Comparison of ENCODE assay signal across 24 cellular contexts in genomic region chr12:119714614-119715267, GRCh38. TPM values are rescaled to one million over a fixed set of nuclear protein-coding genes. Genes with fewer than 3 reads are reported as not detected.
A peak's percentile ranks its signal among the peaks of the same experiment; 100 is the strongest.
DNase-seq lines count a peak whose midpoint lies in the region; ATAC-seq, FAIRE-seq and TF ChIP-seq lines count a peak whose summit lies in the region.
"Had no signal": no experiment of that assay in that cellular context is flagged by ENCODE, and none has a peak within 500 bp of the region (broad histone marks: within the 10 kb centered on the region; RNA-seq: fewer than 3 reads in every experiment).

No MANE protein-coding gene starts in this region.

- TF ChIP-seq POLR2A in gastrocnemius medialis (IDR thresholded peaks at IDR 0.05), result no peak
- TF ChIP-seq POLR2A in GM12891 (IDR thresholded peaks at IDR 0.05; ENCODE audit: low read depth, low read length), result no peak

- no peaks in the 10 kb centered on the region for H3K4me1 Mint-ChIP-seq in activated T-cell treated with anti-CD3 and anti-CD28 coated beads, Interleukin-2, amount 50 U/mL, for 4 hours (ENCODE audit: low read depth)
- H3K4me1 Mint-ChIP-seq in activated T-cell treated with anti-CD3 and anti-CD28 coated beads, Interleukin-2, amount 50 U/mL, for 72 hours (ENCODE audit: low read depth), result peaks cover 12% of the 10 kb centered on the region
- peaks cover 40% of the 10 kb centered on the region for H3K4me1 Mint-ChIP-seq in Calu3 (ENCODE audit: low read depth, unreplicated experiment)
- peaks cover 23% of the 10 kb centered on the region for H3K4me1 Mint-ChIP-seq in astrocyte (ENCODE audit: low read depth, unreplicated experiment)

- H3K27me3 ChIP-seq in astrocyte (ENCODE audit: insufficient read depth, low read length) (no peaks in the 10 kb centered on the region), gastrocnemius medialis (no peaks in the 10 kb centered on the region)
- H3K27me3 ChIP-seq: BLaER1 had no signal

- peaks cover 18% of the 10 kb centered on the region for H3K36me3 ChIP-seq in astrocyte (ENCODE audit: insufficient read depth, low read length)
- H3K36me3 ChIP-seq in gastrocnemius medialis, result no peaks in the 10 kb centered on the region

- H3K27ac Mint-ChIP-seq in activated T-cell treated with anti-CD3 and anti-CD28 coated beads, Interleukin-2, amount 50 U/mL, for 72 hours, result no peak overlapping the region
- H3K27ac Mint-ChIP-seq in Calu3 (ENCODE audit: unreplicated experiment) (peak overlapping the region; percentile 45), astrocyte (ENCODE audit: unreplicated experiment) (peak overlapping the region; percentile 13)
- H3K27ac Mint-ChIP-seq: CD4-positive, alpha-beta T cell had no signal

- H3K36me3 Mint-ChIP-seq in activated T-cell treated with anti-CD3 and anti-CD28 coated beads, Interleukin-2, amount 50 U/mL, for 4 hours (ENCODE audit: insufficient read depth), result peaks cover 5% of the 10 kb centered on the region
- peaks cover 11 to 30% of the 10 kb centered on the region in 2 donors for H3K36me3 Mint-ChIP-seq in activated T-cell treated with anti-CD3 and anti-CD28 coated beads, Interleukin-2, amount 50 U/mL, for 72 hours (ENCODE audit: insufficient read depth in 2 of 2)
- H3K36me3 Mint-ChIP-seq in Calu3 (ENCODE audit: insufficient read depth, unreplicated experiment), result peaks cover 49% of the 10 kb centered on the region
- peaks cover 2% of the 10 kb centered on the region for H3K36me3 Mint-ChIP-seq in astrocyte (ENCODE audit: low read depth, unreplicated experiment)

- no peaks in the 10 kb centered on the region for H3K9me3 ChIP-seq in astrocyte (ENCODE audit: insufficient read depth, low read depth, low read length)
- no peaks in the 10 kb centered on the region for H3K9me3 ChIP-seq in gastrocnemius medialis

- H3K27ac ChIP-seq in astrocyte (ENCODE audit: low read depth, low read length), result no peak overlapping the region
- peak overlapping the region in 3 of 4 donors; percentile 78 to 88 (median 78) for H3K27ac ChIP-seq in gastrocnemius medialis
- H3K27ac ChIP-seq: BLaER1 had no signal

- H3K4me1 ChIP-seq in astrocyte (ENCODE audit: insufficient read depth, low read length), result peaks cover 11% of the 10 kb centered on the region
- H3K4me1 ChIP-seq in gastrocnemius medialis, result peaks cover 31 to 38% of the 10 kb centered on the region in 2 donors

- no peaks in the 10 kb centered on the region for H3K27me3 Mint-ChIP-seq in activated T-cell treated with anti-CD3 and anti-CD28 coated beads, Interleukin-2, amount 50 U/mL, for 4 hours (ENCODE audit: low read depth)
- no peaks in the 10 kb centered on the region for H3K27me3 Mint-ChIP-seq in activated T-cell treated with anti-CD3 and anti-CD28 coated beads, Interleukin-2, amount 50 U/mL, for 72 hours (ENCODE audit: low read depth)
- H3K27me3 Mint-ChIP-seq in Calu3 (ENCODE audit: unreplicated experiment) (no peaks in the 10 kb centered on the region), astrocyte (ENCODE audit: low read depth, unreplicated experiment) (no peaks in the 10 kb centered on the region)
- H3K27me3 Mint-ChIP-seq: CD4-positive, alpha-beta T cell had no signal

- DNase-seq in activated T-cell treated with anti-CD3 and anti-CD28 coated beads, Interleukin-2, amount 50 U/mL, for 4 hours, result no peak
- no peak for DNase-seq in activated T-cell treated with anti-CD3 and anti-CD28 coated beads, Interleukin-2, amount 50 U/mL, for 72 hours
- DNase-seq in Calu3, result no peak
- no peak for DNase-seq in astrocyte (ENCODE audit: low read depth)
- no peak for DNase-seq in gastrocnemius medialis
- DNase-seq in GM12891 (ENCODE audit: insufficient read length, low spot score), result no peak
- DNase-seq in sciatic nerve (ENCODE audit: low spot score), result no peak
- DNase-seq: CD4-positive, alpha-beta T cell; DMS79; GDM1; KG1; MM.1S; NCI-H1048; NCI-H1417; NCI-H1694 treated with DMSO at 0.1 percent for 48 hours; NCI-H2081; NCI-H2227 treated with DMSO at 0.1 percent for 48 hours; NCI-H69; Right ventricle myocardium superior; RPMI8226 had no signal

- H3K9me3 Mint-ChIP-seq in activated T-cell treated with anti-CD3 and anti-CD28 coated beads, Interleukin-2, amount 50 U/mL, for 4 hours, result no peaks in the 10 kb centered on the region
- H3K9me3 Mint-ChIP-seq in activated T-cell treated with anti-CD3 and anti-CD28 coated beads, Interleukin-2, amount 50 U/mL, for 72 hours, result peaks cover 0 to 5% of the 10 kb centered on the region in 2 donors
- no peaks in the 10 kb centered on the region for H3K9me3 Mint-ChIP-seq in Calu3 (ENCODE audit: low read depth, unreplicated experiment)
- peaks cover 3% of the 10 kb centered on the region for H3K9me3 Mint-ChIP-seq in astrocyte (ENCODE audit: unreplicated experiment)

- TF ChIP-seq CTCF in Calu3 (IDR thresholded peaks at IDR 0.05; ENCODE audit: unreplicated experiment), result no peak
- no peak for TF ChIP-seq CTCF in astrocyte (IDR thresholded peaks at IDR 0.05; ENCODE audit: insufficient read depth, low read depth, low read length)
- no peak for TF ChIP-seq CTCF in gastrocnemius medialis (IDR thresholded peaks at IDR 0.05 in 4 of 5, conservative IDR thresholded peaks at IDR 0.05 in 1 of 5)

- no TSS peak for BruUV-seq in Calu3 (replicated peaks; lab: Mats Ljungman, UMichigan)

- in situ Hi-C loops in gastrocnemius medialis (cut with MboI; ENCODE audit: low sequenced_read_pairs in 4 of 4), result no loop called here

- H2AFZ ChIP-seq in astrocyte (ENCODE audit: low read depth, low read length), result no peak overlapping the region

- no peaks in the 10 kb centered on the region for H4K20me1 ChIP-seq in astrocyte (ENCODE audit: insufficient read depth, low read length)
- H4K20me1 ChIP-seq: BLaER1 had no signal

- no peak overlapping the region for H3K4me2 ChIP-seq in astrocyte (ENCODE audit: low read length)
- H3K4me2 ChIP-seq: BLaER1 had no signal

- H3K79me2 ChIP-seq in astrocyte (ENCODE audit: insufficient read depth, low read length), result no peaks in the 10 kb centered on the region

- FAIRE-seq in astrocyte (lab: Jason Lieb, UNC) (no peak), GM12891 (lab: Jason Lieb, UNC) (no peak)
- FAIRE-seq: A204.1, GM12878 had no signal

- CTCF ChIA-PET in Calu3 (lab: Charles Lee), result no interaction called here

- H3K4me3 ChIP-seq in astrocyte (ENCODE audit: insufficient read depth, low read depth, low read length) (no peak overlapping the region), gastrocnemius medialis (no peak overlapping the region)
- H3K4me3 ChIP-seq: BLaER1, GM12878 had no signal

- peak; percentile 61 to 69 for ATAC-seq in activated T-cell treated with anti-CD3 and anti-CD28 coated beads, Interleukin-2, amount 50 U/mL, for 4 hours
- no peak for ATAC-seq in activated T-cell treated with anti-CD3 and anti-CD28 coated beads, Interleukin-2, amount 50 U/mL, for 72 hours (replicated peaks in 1 of 2)
- no peak for ATAC-seq in gastrocnemius medialis
- ATAC-seq in sciatic nerve, result no peak
- ATAC-seq: GM12878, HCT116 had no signal

- no peak overlapping the region for H3K9ac ChIP-seq in astrocyte (ENCODE audit: low read length)
- H3K9ac ChIP-seq: BLaER1 had no signal

- intact Hi-C loops in Calu3 (cut with micrococcal nuclease; ENCODE audit: unreplicated experiment), result no loop called here
- intact Hi-C loops in gastrocnemius medialis (cut with DNase I; ENCODE audit: low total_unique reads), result no loop called here
- intact Hi-C loops in sciatic nerve (cut with DNase I), result no loop called here

- H3K4me3 Mint-ChIP-seq in activated T-cell treated with anti-CD3 and anti-CD28 coated beads, Interleukin-2, amount 50 U/mL, for 4 hours, result no peak overlapping the region
- no peak overlapping the region for H3K4me3 Mint-ChIP-seq in activated T-cell treated with anti-CD3 and anti-CD28 coated beads, Interleukin-2, amount 50 U/mL, for 72 hours
- H3K4me3 Mint-ChIP-seq in Calu3 (ENCODE audit: low read depth, unreplicated experiment), result no peak overlapping the region
- no peak overlapping the region for H3K4me3 Mint-ChIP-seq in astrocyte (ENCODE audit: unreplicated experiment)
- H3K4me3 Mint-ChIP-seq: CD4-positive, alpha-beta T cell had no signal

TF ChIP-seq in GM12891, 5 proteins besides CTCF, POLR2A, EP300 and RAD21:
- no peak for TF ChIP-seq TAF1 (IDR thresholded peaks at IDR 0.05; ENCODE audit: low read depth, low read length)

RNA-seq across cellular contexts. Expression of gene PRKAB1, which starts 46.8 kb away (rescaled TPM):
- total RNA-seq in activated T-cell treated with anti-CD3 and anti-CD28 coated beads, Interleukin-2, amount 50 U/mL, for 4 hours, result 10 to 100 TPM; 30.9 to 37.3 (median 32.5) TPM
- 10 to 100 TPM; 52.3 to 63.7 TPM for total RNA-seq in activated T-cell treated with anti-CD3 and anti-CD28 coated beads, Interleukin-2, amount 50 U/mL, for 72 hours
- total RNA-seq in Calu3 (2022) (73.5 and 82.7 TPM in 2 replicates), astrocyte (22.3 and 22.7 TPM in 2 replicates), gastrocnemius medialis (10 to 100 TPM in 3 of 4 donors, 1 to 10 TPM in 1; 7.1 to 21.0 (median 17.6) TPM), sciatic nerve (31.7 TPM)
- polyA plus RNA-seq in GM12891 (2012; ENCODE audit: low read depth, missing spikeins), result 27.4 TPM

Comparison
In these comparisons a context has a peak if more than half of its experiments do, and no peak if none do; other contexts are left out.
1. ATAC-seq: peak in activated T-cell treated with anti-CD3 and anti-CD28 coated beads, Interleukin-2, amount 50 U/mL, for 4 hours (2 of 2); none in activated T-cell treated with anti-CD3 and anti-CD28 coated beads, Interleukin-2, amount 50 U/mL, for 72 hours (0 of 2), gastrocnemius medialis (0 of 2) and sciatic nerve (single experiment).